ENCODE assay signal across 1 cellular context in the genomic region with DNA sequence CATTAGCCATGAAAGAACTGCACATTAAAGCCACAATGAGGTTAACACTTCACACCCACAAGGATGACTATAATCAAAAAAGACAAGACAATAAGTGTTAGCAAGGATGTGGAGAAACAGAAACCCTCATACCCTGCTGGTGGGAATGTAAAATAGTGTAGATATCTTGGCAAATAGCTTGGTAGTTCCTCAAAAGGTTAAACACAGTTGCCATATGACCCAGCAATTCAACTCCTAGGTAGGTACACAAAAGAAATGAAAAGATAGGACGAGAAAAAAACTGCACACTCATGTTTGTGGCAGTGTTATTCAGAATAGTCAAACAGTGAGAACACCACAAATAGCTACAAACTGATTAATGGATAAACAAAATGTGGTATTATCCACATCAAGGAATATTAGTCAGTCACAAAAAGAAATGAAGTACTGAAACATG.
TF ChIP-seq lines count a peak whose summit lies in the region.

No MANE protein-coding gene starts in this region.

TF ChIP-seq in K562, 482 proteins besides CTCF, POLR2A, EP300 and RAD21 (continued from another document):
- TF ChIP-seq, protein P1, sequence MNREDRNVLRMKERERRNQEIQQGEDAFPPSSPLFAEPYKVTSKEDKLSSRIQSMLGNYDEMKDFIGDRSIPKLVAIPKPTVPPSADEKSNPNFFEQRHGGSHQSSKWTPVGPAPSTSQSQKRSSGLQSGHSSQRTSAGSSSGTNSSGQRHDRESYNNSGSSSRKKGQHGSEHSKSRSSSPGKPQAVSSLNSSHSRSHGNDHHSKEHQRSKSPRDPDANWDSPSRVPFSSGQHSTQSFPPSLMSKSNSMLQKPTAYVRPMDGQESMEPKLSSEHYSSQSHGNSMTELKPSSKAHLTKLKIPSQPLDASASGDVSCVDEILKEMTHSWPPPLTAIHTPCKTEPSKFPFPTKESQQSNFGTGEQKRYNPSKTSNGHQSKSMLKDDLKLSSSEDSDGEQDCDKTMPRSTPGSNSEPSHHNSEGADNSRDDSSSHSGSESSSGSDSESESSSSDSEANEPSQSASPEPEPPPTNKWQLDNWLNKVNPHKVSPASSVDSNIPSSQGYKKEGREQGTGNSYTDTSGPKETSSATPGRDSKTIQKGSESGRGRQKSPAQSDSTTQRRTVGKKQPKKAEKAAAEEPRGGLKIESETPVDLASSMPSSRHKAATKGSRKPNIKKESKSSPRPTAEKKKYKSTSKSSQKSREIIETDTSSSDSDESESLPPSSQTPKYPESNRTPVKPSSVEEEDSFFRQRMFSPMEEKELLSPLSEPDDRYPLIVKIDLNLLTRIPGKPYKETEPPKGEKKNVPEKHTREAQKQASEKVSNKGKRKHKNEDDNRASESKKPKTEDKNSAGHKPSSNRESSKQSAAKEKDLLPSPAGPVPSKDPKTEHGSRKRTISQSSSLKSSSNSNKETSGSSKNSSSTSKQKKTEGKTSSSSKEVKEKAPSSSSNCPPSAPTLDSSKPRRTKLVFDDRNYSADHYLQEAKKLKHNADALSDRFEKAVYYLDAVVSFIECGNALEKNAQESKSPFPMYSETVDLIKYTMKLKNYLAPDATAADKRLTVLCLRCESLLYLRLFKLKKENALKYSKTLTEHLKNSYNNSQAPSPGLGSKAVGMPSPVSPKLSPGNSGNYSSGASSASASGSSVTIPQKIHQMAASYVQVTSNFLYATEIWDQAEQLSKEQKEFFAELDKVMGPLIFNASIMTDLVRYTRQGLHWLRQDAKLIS (CRISPR knock-in tag; IDR thresholded peaks at IDR 0.05): no peak
- TF ChIP-seq TOE1 (IDR thresholded peaks at IDR 0.05; ENCODE audit: borderline replicate concordance) (no peak), TOE1 (CRISPR knock-in tag; IDR thresholded peaks at IDR 0.05; ENCODE audit: borderline replicate concordance, low read depth) (no peak), ZNF212 (CRISPR knock-in tag; IDR thresholded peaks at IDR 0.05) (no peak), MIER1 (IDR thresholded peaks at IDR 0.05; ENCODE audit: low read depth) (no peak), TEAD1 (CRISPR knock-in tag; IDR thresholded peaks at IDR 0.05) (0 out of 4 replicates have a peak, but pooled peaks of 1 of the 2 experiments have one; percentile 37), ATF7 (IDR thresholded peaks at IDR 0.05) (no peak), MEF2A (IDR thresholded peaks at IDR 0.05; ENCODE audit: control insufficient read depth, low read depth, low read length) (no peak), NFE2 (IDR thresholded peaks at IDR 0.05; ENCODE audit: low read depth) (peak; percentile 54)
- TF ChIP-seq, protein P2, sequence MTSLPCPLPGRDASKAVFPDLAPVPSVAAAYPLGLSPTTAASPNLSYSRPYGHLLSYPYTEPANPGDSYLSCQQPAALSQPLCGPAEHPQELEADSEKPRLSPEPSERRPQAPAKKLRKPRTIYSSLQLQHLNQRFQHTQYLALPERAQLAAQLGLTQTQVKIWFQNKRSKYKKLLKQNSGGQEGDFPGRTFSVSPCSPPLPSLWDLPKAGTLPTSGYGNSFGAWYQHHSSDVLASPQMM (CRISPR knock-in tag; IDR thresholded peaks at IDR 0.05): no peak
- TF ChIP-seq, protein P3, sequence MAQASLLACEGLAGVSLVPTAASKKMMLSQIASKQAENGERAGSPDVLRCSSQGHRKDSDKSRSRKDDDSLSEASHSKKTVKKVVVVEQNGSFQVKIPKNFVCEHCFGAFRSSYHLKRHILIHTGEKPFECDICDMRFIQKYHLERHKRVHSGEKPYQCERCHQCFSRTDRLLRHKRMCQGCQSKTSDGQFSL (CRISPR knock-in tag; IDR thresholded peaks at IDR 0.05): no peak
- TF ChIP-seq, protein P3 (tag; IDR thresholded peaks at IDR 0.05): no peak
- TF ChIP-seq, protein P4, sequence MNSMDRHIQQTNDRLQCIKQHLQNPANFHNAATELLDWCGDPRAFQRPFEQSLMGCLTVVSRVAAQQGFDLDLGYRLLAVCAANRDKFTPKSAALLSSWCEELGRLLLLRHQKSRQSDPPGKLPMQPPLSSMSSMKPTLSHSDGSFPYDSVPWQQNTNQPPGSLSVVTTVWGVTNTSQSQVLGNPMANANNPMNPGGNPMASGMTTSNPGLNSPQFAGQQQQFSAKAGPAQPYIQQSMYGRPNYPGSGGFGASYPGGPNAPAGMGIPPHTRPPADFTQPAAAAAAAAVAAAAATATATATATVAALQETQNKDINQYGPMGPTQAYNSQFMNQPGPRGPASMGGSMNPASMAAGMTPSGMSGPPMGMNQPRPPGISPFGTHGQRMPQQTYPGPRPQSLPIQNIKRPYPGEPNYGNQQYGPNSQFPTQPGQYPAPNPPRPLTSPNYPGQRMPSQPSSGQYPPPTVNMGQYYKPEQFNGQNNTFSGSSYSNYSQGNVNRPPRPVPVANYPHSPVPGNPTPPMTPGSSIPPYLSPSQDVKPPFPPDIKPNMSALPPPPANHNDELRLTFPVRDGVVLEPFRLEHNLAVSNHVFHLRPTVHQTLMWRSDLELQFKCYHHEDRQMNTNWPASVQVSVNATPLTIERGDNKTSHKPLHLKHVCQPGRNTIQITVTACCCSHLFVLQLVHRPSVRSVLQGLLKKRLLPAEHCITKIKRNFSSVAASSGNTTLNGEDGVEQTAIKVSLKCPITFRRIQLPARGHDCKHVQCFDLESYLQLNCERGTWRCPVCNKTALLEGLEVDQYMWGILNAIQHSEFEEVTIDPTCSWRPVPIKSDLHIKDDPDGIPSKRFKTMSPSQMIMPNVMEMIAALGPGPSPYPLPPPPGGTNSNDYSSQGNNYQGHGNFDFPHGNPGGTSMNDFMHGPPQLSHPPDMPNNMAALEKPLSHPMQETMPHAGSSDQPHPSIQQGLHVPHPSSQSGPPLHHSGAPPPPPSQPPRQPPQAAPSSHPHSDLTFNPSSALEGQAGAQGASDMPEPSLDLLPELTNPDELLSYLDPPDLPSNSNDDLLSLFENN (IDR thresholded peaks at IDR 0.05; ENCODE audit: low read depth in 2 of 2, low read length in 2 of 2): no peak
TF ChIP-seq in K562: peak in this region for 5.
